ENCODE assay signal across 8 cellular contexts in the genomic region with DNA sequence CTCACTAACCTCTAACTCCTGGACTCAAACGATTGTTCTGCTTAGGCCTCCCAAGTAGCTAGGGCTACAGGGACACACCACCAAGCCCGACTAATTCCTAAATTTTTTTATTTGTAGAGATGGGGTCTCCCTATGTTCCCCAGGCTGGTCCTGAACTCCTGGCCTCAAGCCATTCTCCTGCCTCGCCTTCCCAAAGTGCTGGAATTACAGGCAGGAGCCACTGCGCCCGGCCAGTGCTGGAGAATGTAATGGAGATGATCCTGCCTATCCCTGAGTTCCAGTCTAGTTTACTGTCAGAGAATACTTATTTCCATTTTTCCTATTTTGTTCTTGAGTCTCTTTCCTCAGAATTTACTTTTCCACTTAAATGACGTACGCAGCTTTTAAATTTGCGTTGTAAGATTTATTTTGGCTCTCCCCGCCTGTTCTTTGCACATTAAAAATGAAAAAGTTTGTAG. TPM values are rescaled to one million over a fixed set of nuclear protein-coding genes. Genes with fewer than 3 reads are reported as not detected.
DNase-seq lines count a peak whose midpoint lies in the region; ATAC-seq, FAIRE-seq and TF ChIP-seq lines count a peak whose summit lies in the region.

CHEK1 (plus strand) TSS at position 408 of the 458 bp plus-strand sequence. CDS start 1,606 bp downstream, outside the sequence.

- peak within 1 kb of the TSS; percentile 22 for H3K4ac ChIP-seq in mesendoderm (ENCODE audit: low read depth, low read length)

- H2BK120ac ChIP-seq in mesendoderm (ENCODE audit: low read depth, low read length): peak within 1 kb of the TSS; percentile 23

- no peak for ATAC-seq in A549
- ATAC-seq in HG03280 (IDR thresholded peaks at IDR 0.05; ENCODE audit: unreplicated experiment): no peak
- no peak for ATAC-seq in HG02870 (IDR thresholded peaks at IDR 0.05; ENCODE audit: unreplicated experiment)

- peaks cover 61% of the 10 kb centered on the region for H3K36me3 ChIP-seq in HUES64 (ENCODE audit: insufficient read depth, low read length)
- H3K36me3 ChIP-seq in breast epithelium: peaks cover 3% of the 10 kb centered on the region
- H3K36me3 ChIP-seq in mesendoderm (ENCODE audit: control insufficient read depth, insufficient read depth, low read length): peaks cover 3% of the 10 kb centered on the region

- CTCF ChIA-PET in A549 (lab: Yijun Ruan, JAX): interaction anchor here (1.1 to 1.8 kb wide), 2 partner anchors 34 to 254 kb away, joined by 4 read pairs; no protein-coding TSS in a partner anchor

- FAIRE-seq in A549 (lab: Jason Lieb, UNC): no peak

- no peak within 1 kb of the TSS for H4K5ac ChIP-seq in mesendoderm (ENCODE audit: low read length)

- no peak for TF ChIP-seq RAD21 in A549 (conservative IDR thresholded peaks at IDR 0.05 in 1 of 2, IDR thresholded peaks at IDR 0.05 in 1 of 2)

- H3K4me3 ChIP-seq in A549: peak within 1 kb of the TSS; percentile 60
- peak within 1 kb of the TSS; percentile 69 for H3K4me3 ChIP-seq in HUES64 (ENCODE audit: low read length)
- peak within 1 kb of the TSS; percentile 69 to 94 (median 82) for H3K4me3 ChIP-seq in breast epithelium
- peak within 1 kb of the TSS; percentile 79 for H3K4me3 ChIP-seq in mesendoderm (ENCODE audit: low read length)

- 74% methylated on average over 8 of the region's 9 CpGs for WGBS in A549 (ENCODE audit: missing lambda C conversion rate)
- 83% methylated on average over 8 of the region's 9 CpGs for WGBS in HUES64
- WGBS in mesendoderm (ENCODE audit: extremely low coverage, insufficient coverage, low lambda C conversion rate): no CpG with 5 or more reads among the region's 9 CpGs

- H3K79me2 ChIP-seq in mesendoderm (ENCODE audit: control insufficient read depth, insufficient read depth, low read length): peaks cover 10% of the 10 kb centered on the region

- H3K9me3 ChIP-seq in A549 (no peaks in the 10 kb centered on the region), HUES64 (ENCODE audit: insufficient read depth, low read depth, low read length) (no peaks in the 10 kb centered on the region), breast epithelium (no peaks in the 10 kb centered on the region)

- intact Hi-C loops in breast epithelium (cut with DNase I; ENCODE audit: low total_unique reads): no loop called here

- peak within 1 kb of the TSS; percentile 98 for H3K56ac ChIP-seq in mesendoderm (ENCODE audit: low read length)

- TF ChIP-seq EP300 in A549 (IDR thresholded peaks at IDR 0.05): no peak

- H3K27ac ChIP-seq in A549 (peak within 1 kb of the TSS; percentile 84 to 88), HUES64 (ENCODE audit: low read depth, low read length) (peak within 1 kb of the TSS; percentile 98), breast epithelium (peak within 1 kb of the TSS; percentile 92 to 98), mesendoderm (ENCODE audit: low read depth, low read length) (peak within 1 kb of the TSS; percentile 98)

- no peak within 1 kb of the TSS for H3K23ac ChIP-seq in mesendoderm (ENCODE audit: low read length)

- H2BK5ac ChIP-seq in mesendoderm (ENCODE audit: low read length): peak within 1 kb of the TSS; percentile 73

- DNase-seq in A549 (ENCODE audit: low read depth in 1 of 2, low spot score in 1 of 2): no peak
- no peak for DNase-seq in breast epithelium (ENCODE audit: low spot score in 2 of 2)
- DNase-seq in mesendoderm: peak; percentile 10
- DNase-seq in NCI-H1694 (lab: John Stamatoyannopoulos, UW): no peak
- no peak for DNase-seq in NCI-H526 (lab: John Stamatoyannopoulos, UW)

- POLR2A ChIA-PET in A549 (lab: Yijun Ruan, JAX): no interaction called here

- H4K8ac ChIP-seq in mesendoderm (ENCODE audit: low read depth, low read length): no peak within 1 kb of the TSS

- peaks cover 3% of the 10 kb centered on the region for H3K79me1 ChIP-seq in mesendoderm (ENCODE audit: low read length)

- peak within 1 kb of the TSS; percentile 79 for H3K4me2 ChIP-seq in A549
- peak within 1 kb of the TSS; percentile 79 for H3K4me2 ChIP-seq in mesendoderm (ENCODE audit: low read length)

- H2AK5ac ChIP-seq in mesendoderm (ENCODE audit: low read length): no peak within 1 kb of the TSS

- H3K18ac ChIP-seq in mesendoderm (ENCODE audit: low read length): peak within 1 kb of the TSS; percentile 34

- TF ChIP-seq POLR2A in A549 (IDR thresholded peaks at IDR 0.05; ENCODE audit: low read length) (no peak), breast epithelium (IDR thresholded peaks at IDR 0.05) (no peak)

- TF ChIP-seq CTCF in A549 (IDR thresholded peaks at IDR 0.05) (no peak), breast epithelium (IDR thresholded peaks at IDR 0.05) (no peak)

- H3K4me1 ChIP-seq in A549: peaks cover 27% of the 10 kb centered on the region
- H3K4me1 ChIP-seq in HUES64 (ENCODE audit: insufficient read depth, low read length): peaks cover 11% of the 10 kb centered on the region; the same call in 1 of the 2 replicates
- H3K4me1 ChIP-seq in breast epithelium: no peaks in the 10 kb centered on the region
- no peaks in the 10 kb centered on the region for H3K4me1 ChIP-seq in mesendoderm (ENCODE audit: control insufficient read depth, low read depth, low read length)

- H3K9ac ChIP-seq in HUES64 (ENCODE audit: low read depth, low read length) (peak within 1 kb of the TSS; percentile 97), mesendoderm (ENCODE audit: low read length) (peak within 1 kb of the TSS; percentile 91)

- H3K27me3 ChIP-seq in HUES64 (ENCODE audit: insufficient read depth, low read length) (no peaks in the 10 kb centered on the region), breast epithelium (no peaks in the 10 kb centered on the region), mesendoderm (ENCODE audit: insufficient read depth, low read length, poor library complexity) (no peaks in the 10 kb centered on the region)

- H2BK15ac ChIP-seq in mesendoderm (replicated peaks; ENCODE audit: low read depth): no peak within 1 kb of the TSS

TF ChIP-seq in A549, 52 proteins besides CTCF, POLR2A, EP300 and RAD21:
- TF ChIP-seq MAFK (IDR thresholded peaks at IDR 0.05; ENCODE audit: partially characterized antibody): no peak
- no peak for TF ChIP-seq ZC3H11A (IDR thresholded peaks at IDR 0.05)
- no peak for TF ChIP-seq FOSB (CRISPR knock-in tag; IDR thresholded peaks at IDR 0.05)
- TF ChIP-seq ZNF302 (CRISPR knock-in tag; IDR thresholded peaks at IDR 0.05): no peak
- TF ChIP-seq RCOR1 (IDR thresholded peaks at IDR 0.05; ENCODE audit: low read depth, low read length): no peak
- no peak for TF ChIP-seq HOXA7 (CRISPR knock-in tag; IDR thresholded peaks at IDR 0.05)
- no peak for TF ChIP-seq EHMT2 (IDR thresholded peaks at IDR 0.05; ENCODE audit: low read depth)
- no peak for TF ChIP-seq KDM1A (IDR thresholded peaks at IDR 0.05; ENCODE audit: low read depth)
- no peak for TF ChIP-seq NFE2L2 (conservative IDR thresholded peaks at IDR 0.05; ENCODE audit: low read length)
- TF ChIP-seq ATOH8 (CRISPR knock-in tag; IDR thresholded peaks at IDR 0.05; ENCODE audit: low read depth): no peak
- no peak for TF ChIP-seq HES2 (IDR thresholded peaks at IDR 0.05)
- no peak for TF ChIP-seq BHLHE40 (IDR thresholded peaks at IDR 0.05; ENCODE audit: low read depth, low read length)
TF ChIP-seq in A549: peak in this region for 0.

RNA-seq across cellular contexts. Expression of gene CHEK1, which starts in this region (rescaled TPM):
- polyA plus RNA-seq in A549 (2011; rRNA removed): 47.0 and 64.5 TPM in 2 replicates
- polyA plus RNA-seq in A549 (2012; cell fraction: cytosol; rRNA removed): 15.7 and 16.0 TPM in 2 replicates
- 6.1 and 9.5 TPM in 2 replicates for polyA plus RNA-seq in A549 (2012; cell fraction: nucleus; rRNA removed)
- polyA plus RNA-seq in A549 (2017; fragmentation: RNase III; extraction: RNeasy Plus Mini Kit Qiagen cat#74134 plus additional on column Dnase treatment): 35.2 to 39.0 TPM (median 38.8 TPM) in 3 replicates
- polyA minus RNA-seq in A549 (2011; rRNA and poly(A)+ RNA removed): 20.1 and 24.1 TPM in 2 replicates
- 74.4 TPM for polyA plus RNA-seq in HUES64 (2013, experiment 1 of 2)
- polyA plus RNA-seq in HUES64 (2013, experiment 2 of 2): 76.5 TPM
- 1 to 10 TPM; 3.1 to 6.6 (median 3.2) TPM for total RNA-seq in breast epithelium
- polyA plus RNA-seq in mesendoderm (2013, experiment 1 of 2): 84.7 TPM
- 83.7 TPM for polyA plus RNA-seq in mesendoderm (2013, experiment 2 of 2)
